In the genomic region with DNA sequence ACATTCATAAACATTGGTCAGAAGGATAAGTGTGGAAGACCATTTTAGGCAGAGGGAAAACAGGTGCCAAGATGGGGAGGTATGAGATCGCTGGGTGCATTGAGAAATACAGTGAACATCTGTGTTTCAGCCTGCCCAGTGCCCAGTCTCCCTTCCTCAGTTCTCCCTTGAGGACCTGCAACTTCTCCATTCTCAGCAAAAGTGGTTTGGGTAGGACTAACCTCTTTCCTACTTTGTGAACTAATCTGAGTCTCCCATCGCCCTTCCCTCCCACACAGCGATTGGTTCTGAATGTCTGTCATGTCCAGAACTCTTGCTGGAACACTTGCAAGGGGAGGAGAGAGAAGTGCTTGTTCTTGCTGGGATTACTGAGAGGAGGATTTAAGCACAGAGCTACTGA, we compare ENCODE assay signal across 1 cellular context.
TF ChIP-seq lines count a peak whose summit lies in the region.

No MANE protein-coding gene starts in this region.

TF ChIP-seq in WTC11, 78 proteins besides CTCF, POLR2A, EP300 and RAD21 (continued from another document):
- TF ChIP-seq, protein P1, sequence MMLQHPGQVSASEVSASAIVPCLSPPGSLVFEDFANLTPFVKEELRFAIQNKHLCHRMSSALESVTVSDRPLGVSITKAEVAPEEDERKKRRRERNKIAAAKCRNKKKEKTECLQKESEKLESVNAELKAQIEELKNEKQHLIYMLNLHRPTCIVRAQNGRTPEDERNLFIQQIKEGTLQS (CRISPR knock-in tag; conservative IDR thresholded peaks at IDR 0.05): no peak
- TF ChIP-seq, protein P2, sequence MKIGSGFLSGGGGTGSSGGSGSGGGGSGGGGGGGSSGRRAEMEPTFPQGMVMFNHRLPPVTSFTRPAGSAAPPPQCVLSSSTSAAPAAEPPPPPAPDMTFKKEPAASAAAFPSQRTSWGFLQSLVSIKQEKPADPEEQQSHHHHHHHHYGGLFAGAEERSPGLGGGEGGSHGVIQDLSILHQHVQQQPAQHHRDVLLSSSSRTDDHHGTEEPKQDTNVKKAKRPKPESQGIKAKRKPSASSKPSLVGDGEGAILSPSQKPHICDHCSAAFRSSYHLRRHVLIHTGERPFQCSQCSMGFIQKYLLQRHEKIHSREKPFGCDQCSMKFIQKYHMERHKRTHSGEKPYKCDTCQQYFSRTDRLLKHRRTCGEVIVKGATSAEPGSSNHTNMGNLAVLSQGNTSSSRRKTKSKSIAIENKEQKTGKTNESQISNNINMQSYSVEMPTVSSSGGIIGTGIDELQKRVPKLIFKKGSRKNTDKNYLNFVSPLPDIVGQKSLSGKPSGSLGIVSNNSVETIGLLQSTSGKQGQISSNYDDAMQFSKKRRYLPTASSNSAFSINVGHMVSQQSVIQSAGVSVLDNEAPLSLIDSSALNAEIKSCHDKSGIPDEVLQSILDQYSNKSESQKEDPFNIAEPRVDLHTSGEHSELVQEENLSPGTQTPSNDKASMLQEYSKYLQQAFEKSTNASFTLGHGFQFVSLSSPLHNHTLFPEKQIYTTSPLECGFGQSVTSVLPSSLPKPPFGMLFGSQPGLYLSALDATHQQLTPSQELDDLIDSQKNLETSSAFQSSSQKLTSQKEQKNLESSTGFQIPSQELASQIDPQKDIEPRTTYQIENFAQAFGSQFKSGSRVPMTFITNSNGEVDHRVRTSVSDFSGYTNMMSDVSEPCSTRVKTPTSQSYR (CRISPR knock-in tag; IDR thresholded peaks at IDR 0.05): no peak
- TF ChIP-seq, protein P3, sequence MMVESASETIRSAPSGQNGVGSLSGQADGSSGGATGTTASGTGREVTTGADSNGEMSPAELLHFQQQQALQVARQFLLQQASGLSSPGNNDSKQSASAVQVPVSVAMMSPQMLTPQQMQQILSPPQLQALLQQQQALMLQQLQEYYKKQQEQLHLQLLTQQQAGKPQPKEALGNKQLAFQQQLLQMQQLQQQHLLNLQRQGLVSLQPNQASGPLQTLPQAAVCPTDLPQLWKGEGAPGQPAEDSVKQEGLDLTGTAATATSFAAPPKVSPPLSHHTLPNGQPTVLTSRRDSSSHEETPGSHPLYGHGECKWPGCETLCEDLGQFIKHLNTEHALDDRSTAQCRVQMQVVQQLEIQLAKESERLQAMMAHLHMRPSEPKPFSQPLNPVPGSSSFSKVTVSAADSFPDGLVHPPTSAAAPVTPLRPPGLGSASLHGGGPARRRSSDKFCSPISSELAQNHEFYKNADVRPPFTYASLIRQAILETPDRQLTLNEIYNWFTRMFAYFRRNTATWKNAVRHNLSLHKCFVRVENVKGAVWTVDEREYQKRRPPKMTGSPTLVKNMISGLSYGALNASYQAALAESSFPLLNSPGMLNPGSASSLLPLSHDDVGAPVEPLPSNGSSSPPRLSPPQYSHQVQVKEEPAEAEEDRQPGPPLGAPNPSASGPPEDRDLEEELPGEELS (CRISPR knock-in tag; IDR thresholded peaks at IDR 0.05): no peak
- no peak for TF ChIP-seq ZNF232 (CRISPR knock-in tag; IDR thresholded peaks at IDR 0.05)
- TF ChIP-seq NR2C2 (CRISPR knock-in tag; IDR thresholded peaks at IDR 0.05): no peak
- no peak for TF ChIP-seq FOXP1 (CRISPR knock-in tag; IDR thresholded peaks at IDR 0.05; ENCODE audit: borderline replicate concordance)
- TF ChIP-seq SMAD3 (CRISPR knock-in tag; IDR thresholded peaks at IDR 0.05; ENCODE audit: borderline replicate concordance): no peak
- no peak for TF ChIP-seq RORB (CRISPR knock-in tag; IDR thresholded peaks at IDR 0.05)
- TF ChIP-seq GRHL2 (CRISPR knock-in tag; IDR thresholded peaks at IDR 0.05; ENCODE audit: insufficient replicate concordance, severe bottlenecking): no peak
- TF ChIP-seq MXD4 (CRISPR knock-in tag; IDR thresholded peaks at IDR 0.05; ENCODE audit: borderline replicate concordance): no peak
TF ChIP-seq in WTC11: peak in this region for 0.
